ENCODE assay signal across 15 cellular contexts in the genomic region with DNA sequence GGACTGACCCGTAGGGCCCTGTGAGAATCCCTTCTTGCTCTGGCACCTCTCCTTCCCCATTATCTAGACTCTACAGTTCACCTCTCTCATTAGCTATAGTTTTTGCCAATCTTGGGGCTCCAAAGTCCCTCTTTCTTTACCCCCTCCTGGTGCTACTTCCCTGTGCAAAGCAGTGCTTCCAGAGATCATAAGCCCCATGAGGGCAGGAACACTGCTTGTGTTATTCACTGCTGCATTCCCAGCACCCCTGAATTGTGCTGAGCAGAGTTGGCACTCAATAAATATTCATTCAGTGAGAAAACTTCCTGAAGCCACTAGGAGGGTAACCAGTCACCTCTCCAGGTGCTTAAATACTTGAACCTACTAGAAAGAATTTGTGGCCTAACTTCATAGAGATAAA. TPM values are rescaled to one million over a fixed set of nuclear protein-coding genes. Genes with fewer than 3 reads are reported as not detected.
A peak's percentile ranks its signal among the peaks of the same experiment; 100 is the strongest.
DNase-seq lines count a peak whose midpoint lies in the region; ATAC-seq and TF ChIP-seq lines count a peak whose summit lies in the region.
"Had no signal": no experiment of that assay in that cellular context is flagged by ENCODE, and none has a peak within 500 bp of the region (broad histone marks: within the 10 kb centered on the region; RNA-seq: fewer than 3 reads in every experiment).

No MANE protein-coding gene starts in this region.

- H3K4me1 Mint-ChIP-seq in CD4-positive, alpha-beta T cell (ENCODE audit: low read depth), result peaks cover 40% of the 10 kb centered on the region

- H3K36me3 ChIP-seq in Loucy (ENCODE audit: insufficient read depth, low read length) (peaks cover 2% of the 10 kb centered on the region; the same call in 1 of the 2 replicates), iPS-20b (ENCODE audit: insufficient read depth, low read depth, low read length) (peaks cover 15% of the 10 kb centered on the region), sigmoid colon (peaks cover 0 to 18% (median 5%) of the 10 kb centered on the region in 4 donors)

- POLR2A ChIA-PET in CD4-positive, alpha-beta T cell (lab: Charles Lee), result interaction anchor here (3.8 to 6.7 kb wide), 2 partner anchors 60 to 633 kb away, joined by 40 to 750 read pairs; a partner anchor contains a TSS

- peaks cover 5% of the 10 kb centered on the region; the same call in 1 of the 2 replicates for H3F3A ChIP-seq in Loucy (ENCODE audit: low read depth)

- H3K27ac ChIP-seq in CD4-positive, alpha-beta T cell (ENCODE audit: low read depth, low read length), result no peak overlapping the region
- H3K27ac ChIP-seq in iPS-20b (ENCODE audit: low read length) (no peak overlapping the region), sigmoid colon (peak overlapping the region in 3 of 4 donors; percentile 97 to 100 (median 99))

- no peaks in the 10 kb centered on the region for H3K9me3 Mint-ChIP-seq in CD4-positive, alpha-beta T cell
- H3K9me3 Mint-ChIP-seq: activated naive CD8-positive, alpha-beta T cell treated with anti-CD3 and anti-CD28 coated beads, Interleukin-2, amount 10 ng/mL, durations not matched to agents 7 days and 5 days; CD8-positive, alpha-beta T cell; central memory CD8-positive, alpha-beta T cell; naive thymus-derived CD8-positive, alpha-beta T cell had no signal

- TF ChIP-seq POLR2A in sigmoid colon (IDR thresholded peaks at IDR 0.05), result no peak

- peaks cover 21% of the 10 kb centered on the region for H3K4me1 ChIP-seq in Loucy (ENCODE audit: insufficient read depth, low read length, poor library complexity, severe bottlenecking)
- H3K4me1 ChIP-seq in iPS-20b (ENCODE audit: insufficient read depth, low read length), result peaks cover 15% of the 10 kb centered on the region
- H3K4me1 ChIP-seq in sigmoid colon, result peaks cover 0 to 26% (median 20%) of the 10 kb centered on the region in 4 donors

- no peak for TF ChIP-seq EP300 in sigmoid colon (IDR thresholded peaks at IDR 0.05)

- H3K4me2 ChIP-seq in Loucy (ENCODE audit: low read depth, low read length, poor library complexity, severe bottlenecking), result peak overlapping the region; percentile 93

- no peak for DNase-seq in CD4-positive, alpha-beta T cell
- DNase-seq in sigmoid colon (no peak), DMS 273 (lab: John Stamatoyannopoulos, UW; ENCODE audit: unreplicated experiment) (no peak), DMS79 (lab: John Stamatoyannopoulos, UW) (no peak)
- no peak for DNase-seq in stimulated activated naive CD8-positive, alpha-beta T cell treated with anti-CD3 and anti-CD28 coated beads, Interleukin-15, Interleukin-2, amounts not matched to agents 100 U/mL and 50 U/mL, for 24 hours
- DNase-seq: activated CD8-positive, alpha-beta memory T cell treated with anti-CD3 and anti-CD28 coated beads, Interleukin-2, amount 50 U/mL, for 4 hours; activated naive CD8-positive, alpha-beta T cell treated with anti-CD3 and anti-CD28 coated beads, Interleukin-2, amount 10 ng/mL, durations not matched to agents 7 days and 5 days; CD8-positive, alpha-beta T cell; naive thymus-derived CD8-positive, alpha-beta T cell; NCI-H1417; substantia nigra; SW 1271 had no signal

- H3K9ac ChIP-seq in Loucy (ENCODE audit: low read depth, low read length, poor library complexity, severe bottlenecking), result peak overlapping the region; percentile 93
- H3K9ac ChIP-seq in iPS-20b (ENCODE audit: low read depth, low read length), result peak overlapping the region; percentile 87; the same call in 1 of the 2 replicates

- no peaks in the 10 kb centered on the region for H3K27me3 ChIP-seq in CD4-positive, alpha-beta T cell (ENCODE audit: control insufficient read depth, insufficient read depth, low read length)
- H3K27me3 ChIP-seq in Loucy (ENCODE audit: insufficient read depth, low read length, poor library complexity, severe bottlenecking) (peaks cover 15% of the 10 kb centered on the region), iPS-20b (ENCODE audit: insufficient read depth, low read length) (no peaks in the 10 kb centered on the region), sigmoid colon (no peaks in the 10 kb centered on the region)

- WGBS in sigmoid colon, 2 donors, result 96% methylated on average over 1 of the region's 1 CpG

- H3K36me3 Mint-ChIP-seq in CD4-positive, alpha-beta T cell (ENCODE audit: low read depth), result peaks cover 68% of the 10 kb centered on the region

- no peaks in the 10 kb centered on the region for H3K27me3 Mint-ChIP-seq in CD4-positive, alpha-beta T cell
- H3K27me3 Mint-ChIP-seq: activated naive CD8-positive, alpha-beta T cell treated with anti-CD3 and anti-CD28 coated beads, Interleukin-2, amount 10 ng/mL, durations not matched to agents 7 days and 5 days; central memory CD8-positive, alpha-beta T cell; naive thymus-derived CD8-positive, alpha-beta T cell had no signal

- H3K9me3 ChIP-seq in CD4-positive, alpha-beta T cell (ENCODE audit: control insufficient read depth, low read length), result no peaks in the 10 kb centered on the region
- no peaks in the 10 kb centered on the region for H3K9me3 ChIP-seq in Loucy (ENCODE audit: insufficient read depth, low read depth, low read length)
- no peaks in the 10 kb centered on the region for H3K9me3 ChIP-seq in iPS-20b (ENCODE audit: insufficient read depth, low read depth, low read length)
- no peaks in the 10 kb centered on the region for H3K9me3 ChIP-seq in sigmoid colon

- H3K4me3 ChIP-seq in Loucy (ENCODE audit: low read length, poor library complexity, severe bottlenecking) (peak overlapping the region; percentile 84), iPS-20b (ENCODE audit: low read length) (no peak overlapping the region), sigmoid colon (no peak overlapping the region)

- H4K20me1 ChIP-seq in Loucy (ENCODE audit: insufficient read depth, low read length, poor library complexity, severe bottlenecking), result peaks cover 26% of the 10 kb centered on the region

- H3K4me3 Mint-ChIP-seq in CD4-positive, alpha-beta T cell, result peak overlapping the region; percentile 62

- CTCF ChIA-PET in CD4-positive, alpha-beta T cell (lab: Charles Lee), result interaction anchor here (0.9 kb wide), 1 partner anchor 73 kb away, joined by 3 read pairs; no protein-coding TSS in a partner anchor

- peaks cover 60% of the 10 kb centered on the region for H3K79me2 ChIP-seq in Loucy (ENCODE audit: insufficient read depth, low read length)

- H2AFZ ChIP-seq in Loucy (ENCODE audit: low read length), result no peak overlapping the region

- no peak for TF ChIP-seq CTCF in CD4-positive, alpha-beta T cell (IDR thresholded peaks at IDR 0.05)
- TF ChIP-seq CTCF in Loucy (conservative IDR thresholded peaks at IDR 0.05; ENCODE audit: low read length) (no peak), sigmoid colon (IDR thresholded peaks at IDR 0.05) (no peak)

- no peak for ATAC-seq in CD4-positive, alpha-beta T cell (ENCODE audit: poor library complexity)
- no peak for ATAC-seq in stimulated activated naive CD8-positive, alpha-beta T cell treated with anti-CD3 and anti-CD28 coated beads, Interleukin-15, Interleukin-2, amounts not matched to agents 100 U/mL and 50 U/mL, for 24 hours
- ATAC-seq: CD8-positive, alpha-beta T cell; naive thymus-derived CD8-positive, alpha-beta T cell had no signal

- peak overlapping the region; percentile 91 for H3K27ac Mint-ChIP-seq in CD4-positive, alpha-beta T cell

- no peaks in the 10 kb centered on the region for H3K9me2 ChIP-seq in Loucy (replicated peaks; ENCODE audit: low read depth, low read length)

- intact Hi-C loops in CD4-positive, alpha-beta T cell (cut with DNase I, micrococcal nuclease), result loop anchor here in 1 of 2 experiments (5.0 to 10.0 kb wide), 7 partner anchors 127 to 874 kb away; a partner anchor contains a TSS
- intact Hi-C loops in sigmoid colon (cut with DNase I), result loop anchor here (5.0 to 10.0 kb wide), 4 partner anchors 127 to 636 kb away; a partner anchor contains a TSS

RNA-seq across cellular contexts. Expression of a gene that starts 2.1 kb away (rescaled TPM):
- 100 to 1,000 TPM; 372 to 380 TPM for total RNA-seq in CD4-positive, alpha-beta T cell
- 100 to 1,000 TPM; 320 to 452 (median 393) TPM for total RNA-seq in sigmoid colon
- polyA plus RNA-seq in sigmoid colon, result 1,000 to 10,000 TPM in 2 of 3 donors, 100 to 1,000 TPM in 1; 807 to 2,184 (median 1,596) TPM

Comparison
In these comparisons a context has a peak if more than half of its experiments do, and no peak if none do; other contexts are left out.
1. H3K27ac ChIP-seq: peak in sigmoid colon (3 of 4); none in CD4-positive, alpha-beta T cell (single experiment) and iPS-20b (single experiment).